1 cellular context compared by ENCODE assay signal in genomic region chr11:2746401-2747230, GRCh38.
TF ChIP-seq lines count a peak whose summit lies in the region.

No MANE protein-coding gene starts in this region.

TF ChIP-seq in SK-N-SH treated with all-trans-retinoic acid at 6 μM for 48 hours, 23 proteins besides CTCF, POLR2A, EP300 and RAD21 (continued from another document):
- no peak for TF ChIP-seq CSRNP3 (CRISPR knock-in tag; IDR thresholded peaks at IDR 0.05)
- TF ChIP-seq RARB (CRISPR knock-in tag; IDR thresholded peaks at IDR 0.05): no peak
